ENCODE assay signal across 15 cellular contexts in the genomic region with DNA sequence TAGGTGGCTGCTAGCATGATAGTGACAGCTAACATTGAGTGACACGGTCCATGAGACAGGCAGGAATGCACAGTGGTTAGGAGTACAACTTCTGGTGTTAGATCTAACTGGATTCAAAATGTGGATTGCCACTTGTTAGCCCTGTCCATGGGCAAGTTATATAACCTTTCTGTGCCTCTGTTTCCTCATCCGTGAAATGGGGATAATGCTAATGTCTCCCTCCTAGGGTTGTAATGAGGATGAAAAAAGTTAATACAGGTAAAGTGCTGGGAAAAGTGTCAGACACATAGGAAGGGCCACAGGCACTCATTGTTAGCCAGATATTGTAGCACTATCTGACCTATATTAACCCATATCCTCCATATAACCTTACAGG. TPM values are rescaled to one million over a fixed set of nuclear protein-coding genes. Genes with fewer than 3 reads are reported as not detected.
DNase-seq lines count a peak whose midpoint lies in the region; ATAC-seq and TF ChIP-seq lines count a peak whose summit lies in the region.
"Had no signal": no experiment of that assay in that cellular context is flagged by ENCODE, and none has a peak within 500 bp of the region (broad histone marks: within the 10 kb centered on the region; RNA-seq: fewer than 3 reads in every experiment).

No MANE protein-coding gene starts in this region.

- H3K27ac ChIP-seq in GM23338 (ENCODE audit: low read depth) (peak overlapping the region; percentile 66; the same call in 1 of the 2 replicates), esophagus (ENCODE audit: low read depth in 2 of 2, low read length in 1 of 2) (peak overlapping the region; percentile 90 to 97)

- H3K4me3 ChIP-seq in GM23338 (no peak overlapping the region), esophagus (ENCODE audit: low read depth in 1 of 2, low read length in 2 of 2) (no peak overlapping the region)

- ATAC-seq in GM23338 (no peak), T-cell (replicated peaks in 1 of 4) (no peak)
- ATAC-seq in stimulated activated effector memory CD8-positive, alpha-beta T cell treated with anti-CD3 and anti-CD28 coated beads, Interleukin-12 subunit alpha, Interleukin-12 subunit beta, amount 100 ng/mL, for 72 hours, result no peak

- H3K4me2 ChIP-seq in GM23338, result 0 out of 2 replicates have a peak overlapping the region, but pooled peaks have one; percentile 40

- H3K27me3 ChIP-seq in GM23338 (ENCODE audit: insufficient read depth) (no peaks in the 10 kb centered on the region), esophagus (ENCODE audit: control insufficient read depth in 1 of 2, insufficient read depth in 2 of 2, low read length in 2 of 2) (no peaks in the 10 kb centered on the region)

- BruUV-seq in Calu3 (replicated peaks; lab: Mats Ljungman, UMichigan), result no TSS peak

- H3K9me3 Mint-ChIP-seq in GM23338 (no peaks in the 10 kb centered on the region), T-cell (no peaks in the 10 kb centered on the region), Calu3 (ENCODE audit: low read depth, unreplicated experiment) (no peaks in the 10 kb centered on the region)
- no peaks in the 10 kb centered on the region for H3K9me3 Mint-ChIP-seq in stimulated activated effector memory CD8-positive, alpha-beta T cell treated with anti-CD3 and anti-CD28 coated beads, Interleukin-12 subunit alpha, Interleukin-12 subunit beta, amount 100 ng/mL, for 72 hours
- H3K9me3 Mint-ChIP-seq: CD4-positive, CD25-positive, alpha-beta regulatory T cell had no signal

- peaks cover 21% of the 10 kb centered on the region for H3F3A ChIP-seq in GM23338 (replicated peaks; ENCODE audit: low read depth)

- peaks cover 13% of the 10 kb centered on the region for H4K20me1 ChIP-seq in GM23338 (replicated peaks; ENCODE audit: insufficient read depth)

- H3K9me3 ChIP-seq in esophagus (ENCODE audit: control insufficient read depth in 2 of 2, insufficient read depth in 1 of 2, low read depth in 1 of 2, low read length in 1 of 2), result no peaks in the 10 kb centered on the region

- CTCF ChIA-PET in T-cell (lab: Charles Lee), result no interaction called here
- CTCF ChIA-PET in Calu3 (lab: Charles Lee), result interaction anchor here (0.6 kb wide), 1 partner anchor 55 kb away, joined by 3 read pairs; no protein-coding TSS in a partner anchor

- DNase-seq in GM23338 (ENCODE audit: low spot score) (no peak), T-cell (no peak), NCI-H748 treated with DMSO at 0.1 percent for 48 hours (lab: John Stamatoyannopoulos, UW) (no peak), Calu3 (no peak)
- DNase-seq in stimulated activated effector memory CD8-positive, alpha-beta T cell treated with anti-CD3 and anti-CD28 coated beads, Interleukin-12 subunit alpha, Interleukin-12 subunit beta, amount 100 ng/mL, for 72 hours (ENCODE audit: low spot score in 2 of 2), result no peak
- DNase-seq in stimulated activated CD4-positive, alpha-beta T cell treated with anti-CD3 and anti-CD28 coated beads, Interleukin-4, amount 100 ng/mL, for 1 hour, result no peak
- DNase-seq: activated CD4-positive, CD25-positive, alpha-beta regulatory T cell treated with anti-CD3 and anti-CD28 coated beads, Interleukin-2, amount 50 U/mL, for 72 hours; CD4-positive, CD25-positive, alpha-beta regulatory T cell; central memory CD4-positive, alpha-beta T cell; erythroblast; NCI-H2227 treated with DMSO at 0.1 percent for 48 hours; stimulated activated CD4-positive, alpha-beta T cell treated with anti-CD3 and anti-CD28 coated beads, Interleukin-4, amount 100 ng/mL, for 24 hours; stimulated activated naive CD4-positive, alpha-beta T cell had no signal

- peaks cover 46% of the 10 kb centered on the region for H3K4me1 Mint-ChIP-seq in GM23338
- H3K4me1 Mint-ChIP-seq in T-cell, result peaks cover 15 to 21% (median 20%) of the 10 kb centered on the region in 3 donors
- H3K4me1 Mint-ChIP-seq in stimulated activated effector memory CD8-positive, alpha-beta T cell treated with anti-CD3 and anti-CD28 coated beads, Interleukin-12 subunit alpha, Interleukin-12 subunit beta, amount 100 ng/mL, for 72 hours, result peaks cover 23% of the 10 kb centered on the region
- H3K4me1 Mint-ChIP-seq in Calu3 (ENCODE audit: low read depth, unreplicated experiment), result no peaks in the 10 kb centered on the region

- H3K27ac Mint-ChIP-seq in GM23338, result peak overlapping the region; percentile 97
- H3K27ac Mint-ChIP-seq in T-cell, result peak overlapping the region; percentile 32 to 72
- peak overlapping the region; percentile 59 for H3K27ac Mint-ChIP-seq in stimulated activated effector memory CD8-positive, alpha-beta T cell treated with anti-CD3 and anti-CD28 coated beads, Interleukin-12 subunit alpha, Interleukin-12 subunit beta, amount 100 ng/mL, for 72 hours
- no peak overlapping the region for H3K27ac Mint-ChIP-seq in Calu3 (ENCODE audit: unreplicated experiment)

- peaks cover 18% of the 10 kb centered on the region; the same call in 1 of the 2 replicates for H3K4me1 ChIP-seq in GM23338 (ENCODE audit: insufficient read depth)
- H3K4me1 ChIP-seq in esophagus (ENCODE audit: control insufficient read depth in 2 of 2, insufficient read depth in 2 of 2, low read length in 1 of 2), result peaks cover 3 to 21% of the 10 kb centered on the region in 2 donors

- peaks cover 57% of the 10 kb centered on the region for H3K79me2 ChIP-seq in GM23338 (replicated peaks; ENCODE audit: insufficient read depth)

- peaks cover 79% of the 10 kb centered on the region for H3K36me3 Mint-ChIP-seq in GM23338 (ENCODE audit: low read depth)
- peaks cover 68% of the 10 kb centered on the region for H3K36me3 Mint-ChIP-seq in T-cell
- H3K36me3 Mint-ChIP-seq in stimulated activated effector memory CD8-positive, alpha-beta T cell treated with anti-CD3 and anti-CD28 coated beads, Interleukin-12 subunit alpha, Interleukin-12 subunit beta, amount 100 ng/mL, for 72 hours, result peaks cover 100% of the 10 kb centered on the region
- peaks cover 26% of the 10 kb centered on the region for H3K36me3 Mint-ChIP-seq in Calu3 (ENCODE audit: insufficient read depth, unreplicated experiment)

- H2AFZ ChIP-seq in GM23338, result no peak overlapping the region

- 59 to 61% methylated on average over 2 of the region's 2 CpGs for WGBS in esophagus, 2 donors

- POLR2A ChIA-PET in T-cell (lab: Charles Lee), result no interaction called here

- H3K36me3 ChIP-seq in GM23338 (ENCODE audit: insufficient read depth) (peaks cover 56% of the 10 kb centered on the region), esophagus (ENCODE audit: control insufficient read depth in 2 of 2, insufficient read depth in 2 of 2, low read length in 1 of 2) (peaks cover 4 to 29% of the 10 kb centered on the region in 2 donors)

- no peak overlapping the region for H3K4me3 Mint-ChIP-seq in GM23338
- no peak overlapping the region for H3K4me3 Mint-ChIP-seq in T-cell
- no peak overlapping the region for H3K4me3 Mint-ChIP-seq in stimulated activated effector memory CD8-positive, alpha-beta T cell treated with anti-CD3 and anti-CD28 coated beads, Interleukin-12 subunit alpha, Interleukin-12 subunit beta, amount 100 ng/mL, for 72 hours
- H3K4me3 Mint-ChIP-seq in Calu3 (ENCODE audit: low read depth, unreplicated experiment), result no peak overlapping the region
- H3K4me3 Mint-ChIP-seq: CD4-positive, CD25-positive, alpha-beta regulatory T cell had no signal

- no peak for TF ChIP-seq CTCF in GM23338 (conservative IDR thresholded peaks at IDR 0.05; ENCODE audit: low read depth in 2 of 2)
- no peak for TF ChIP-seq CTCF in Calu3 (IDR thresholded peaks at IDR 0.05; ENCODE audit: unreplicated experiment)

- no peaks in the 10 kb centered on the region for H3K9me2 ChIP-seq in GM23338 (ENCODE audit: insufficient read depth)

- intact Hi-C loops in Calu3 (cut with micrococcal nuclease; ENCODE audit: unreplicated experiment), result no loop called here

- H3K27me3 Mint-ChIP-seq in GM23338 (ENCODE audit: insufficient read depth, low read depth, poor library complexity) (peaks cover 12% of the 10 kb centered on the region), T-cell (no peaks in the 10 kb centered on the region), Calu3 (ENCODE audit: unreplicated experiment) (no peaks in the 10 kb centered on the region)
- H3K27me3 Mint-ChIP-seq: CD4-positive, CD25-positive, alpha-beta regulatory T cell had no signal

TF ChIP-seq in GM23338, 12 proteins besides CTCF, POLR2A, EP300 and RAD21 (continues in another document):
- no peak for TF ChIP-seq EZH2 (IDR thresholded peaks at IDR 0.05; ENCODE audit: low read depth, unreplicated experiment)
- no peak for TF ChIP-seq ZNF331 (CRISPR knock-in tag; IDR thresholded peaks at IDR 0.05; ENCODE audit: low read depth)
- no peak for TF ChIP-seq NANOG (IDR thresholded peaks at IDR 0.05; ENCODE audit: borderline replicate concordance)
- no peak for TF ChIP-seq POLR2AphosphoS5 (IDR thresholded peaks at IDR 0.05; ENCODE audit: low read depth)
- no peak for TF ChIP-seq STAT1 (IDR thresholded peaks at IDR 0.05; ENCODE audit: unreplicated experiment)

RNA-seq across cellular contexts. Expression of gene TACR2, which starts 41.8 kb away (rescaled TPM):
- 0.54 TPM in 1 of 2 replicates, not detected in the other for total RNA-seq in GM23338 (2014; rRNA removed; shearing (Covaris generic))
- not detected in 2 replicates for polyA plus RNA-seq in GM23338 (2016; fragmentation: Nextera tagmentation; extraction: Ambion mirVana)
- total RNA-seq in T-cell, result not detected
- polyA plus RNA-seq in esophagus, result 1 to 10 TPM; 5.8 to 9.6 TPM
- 0.26 and 0.34 TPM in 2 replicates for total RNA-seq in Calu3 (2022)
- total RNA-seq: CD4-positive, CD25-positive, alpha-beta regulatory T cell; G401 had no signal
